1 cellular context compared by ENCODE assay signal in the genomic region with DNA sequence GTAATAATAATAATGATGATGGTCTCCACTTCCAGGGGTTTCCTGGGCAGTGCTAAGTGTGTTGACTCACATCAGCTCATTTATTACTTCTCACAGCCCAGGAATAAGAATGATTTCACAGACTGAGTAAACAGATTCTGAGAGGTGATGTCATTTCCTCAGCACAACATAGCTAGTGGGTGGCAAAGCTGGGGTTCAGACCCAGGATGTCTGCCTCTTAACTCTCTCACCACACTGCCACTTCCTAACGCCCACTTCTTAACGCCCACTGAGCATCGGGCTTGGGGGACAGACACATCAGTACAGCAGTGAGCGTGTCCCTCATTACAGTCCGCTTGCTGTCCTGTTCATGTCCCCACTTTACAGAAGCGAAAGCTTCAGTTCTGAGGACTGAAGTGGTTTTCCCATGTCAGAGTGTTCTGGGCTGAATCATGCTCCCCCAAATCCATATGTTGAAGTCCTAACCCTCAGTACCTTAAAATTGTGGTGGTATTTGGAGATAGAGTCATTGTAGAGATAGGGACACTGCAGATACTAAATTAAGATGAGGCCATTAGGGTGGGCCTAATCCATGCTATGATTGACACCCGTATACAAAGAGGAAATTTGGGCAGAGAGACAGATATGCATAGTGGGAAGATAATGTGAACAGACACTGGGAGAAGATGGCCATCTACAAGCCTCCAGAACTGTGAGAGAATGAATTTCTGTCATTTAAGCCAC.
A peak's percentile ranks its signal among the peaks of the same experiment; 100 is the strongest.
TF ChIP-seq lines count a peak whose summit lies in the region.

No MANE protein-coding gene starts in this region.

TF ChIP-seq in IMR-90, 13 proteins besides CTCF, POLR2A, EP300 and RAD21 (continued from another document):
- TF ChIP-seq CEBPB (IDR thresholded peaks at IDR 0.05; ENCODE audit: low read depth, low read length) (peak; percentile 43), RCOR1 (IDR thresholded peaks at IDR 0.05; ENCODE audit: insufficient replicate concordance, low read length) (no peak), MAZ (IDR thresholded peaks at IDR 0.05; ENCODE audit: borderline replicate concordance, low read depth, low read length) (no peak), MXI1 (IDR thresholded peaks at IDR 0.05; ENCODE audit: borderline replicate concordance, low read depth, low read length) (no peak), FOS (IDR thresholded peaks at IDR 0.05; ENCODE audit: low read depth, low read length) (peak; percentile 41; the same call in 1 of the 2 replicates), BHLHE40 (IDR thresholded peaks at IDR 0.05; ENCODE audit: low read depth, low read length) (no peak)
